In the genomic region with DNA sequence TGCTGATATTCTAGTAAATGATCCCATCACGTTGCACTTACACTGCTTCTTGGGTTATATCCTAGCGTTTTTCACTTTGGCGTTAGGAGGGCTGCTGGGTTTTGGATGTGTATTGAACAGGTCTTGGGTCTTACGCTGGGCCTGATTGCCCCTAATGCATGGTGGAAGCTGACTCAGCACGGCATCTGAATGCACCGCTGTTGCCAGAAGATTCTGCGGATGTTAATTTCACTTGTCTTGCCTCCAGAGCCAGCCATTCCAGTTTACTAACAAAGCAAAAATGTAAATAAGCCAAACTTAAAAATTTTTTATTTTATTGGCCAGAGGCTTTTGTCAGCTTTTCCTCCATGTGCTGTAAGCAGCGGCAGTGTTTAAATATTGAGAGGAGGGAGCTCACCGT, we compare ENCODE assay signal across 19 cellular contexts.
A peak's percentile ranks its signal among the peaks of the same experiment; 100 is the strongest.
DNase-seq lines count a peak whose midpoint lies in the region; ATAC-seq and TF ChIP-seq lines count a peak whose summit lies in the region.
"Had no signal": no experiment of that assay in that cellular context is flagged by ENCODE, and none has a peak within 500 bp of the region (broad histone marks: within the 10 kb centered on the region; RNA-seq: fewer than 3 reads in every experiment).

No MANE protein-coding gene starts in this region.

- H3K4me2 ChIP-seq in smooth muscle cell, result no peak overlapping the region

- intact Hi-C loops in left ventricle myocardium superior (cut with micrococcal nuclease), result no loop called here

- H3F3A ChIP-seq in smooth muscle cell (ENCODE audit: low read depth), result no peaks in the 10 kb centered on the region

- peaks cover 21% of the 10 kb centered on the region for H3K4me1 ChIP-seq in cardiac muscle cell (ENCODE audit: low read depth)
- H3K4me1 ChIP-seq in ectodermal cell (ENCODE audit: control insufficient read depth, insufficient read depth, low read length), result peaks cover 32% of the 10 kb centered on the region
- H3K4me1 ChIP-seq in iPS DF 6.9 (ENCODE audit: control insufficient read depth, insufficient read depth, low read length), result peaks cover 10% of the 10 kb centered on the region; the same call in 1 of the 2 replicates
- peaks cover 29% of the 10 kb centered on the region for H3K4me1 ChIP-seq in smooth muscle cell (ENCODE audit: low read depth)

- no peaks in the 10 kb centered on the region for H3K27me3 ChIP-seq in cardiac muscle cell
- H3K27me3 ChIP-seq in ectodermal cell (ENCODE audit: control insufficient read depth, insufficient read depth, low read length, poor library complexity, severe bottlenecking), result no peaks in the 10 kb centered on the region
- no peaks in the 10 kb centered on the region for H3K27me3 ChIP-seq in iPS DF 6.9 (ENCODE audit: control insufficient read depth, insufficient read depth, low read length)
- no peaks in the 10 kb centered on the region for H3K27me3 ChIP-seq in smooth muscle cell (ENCODE audit: low read depth)
- H3K27me3 ChIP-seq: vagina had no signal

- 38 to 39% methylated on average over 9 of the region's 9 CpGs for WGBS in ectodermal cell, 2 experiments
- no CpG with 5 or more reads among the region's 9 CpGs for WGBS in iPS DF 6.9 (ENCODE audit: insufficient coverage, insufficient read length)
- WGBS in smooth muscle cell (ENCODE audit: low lambda C conversion rate), result 42% methylated on average over 9 of the region's 9 CpGs

- H3K9me3 ChIP-seq in cardiac muscle cell (ENCODE audit: low read depth) (no peaks in the 10 kb centered on the region), ectodermal cell (ENCODE audit: control insufficient read depth, low read length) (no peaks in the 10 kb centered on the region), iPS DF 6.9 (ENCODE audit: control insufficient read depth, insufficient read depth, low read length) (no peaks in the 10 kb centered on the region), smooth muscle cell (replicated peaks; ENCODE audit: low read depth) (no peaks in the 10 kb centered on the region)
- H3K9me3 ChIP-seq: vagina had no signal

- H3K36me3 ChIP-seq in cardiac muscle cell, result peaks cover 18% of the 10 kb centered on the region
- H3K36me3 ChIP-seq in ectodermal cell (ENCODE audit: control insufficient read depth, insufficient read depth, low read length), result peaks cover under 1% of the 10 kb centered on the region
- no peaks in the 10 kb centered on the region for H3K36me3 ChIP-seq in iPS DF 6.9 (ENCODE audit: control insufficient read depth, insufficient read depth, low read length)
- peaks cover 17% of the 10 kb centered on the region for H3K36me3 ChIP-seq in smooth muscle cell (ENCODE audit: low read depth)

- no peak overlapping the region for H3K4me3 ChIP-seq in cardiac muscle cell
- no peak overlapping the region for H3K4me3 ChIP-seq in ectodermal cell (ENCODE audit: insufficient read depth, low read depth, low read length)
- H3K4me3 ChIP-seq in iPS DF 6.9 (ENCODE audit: low read length), result no peak overlapping the region
- H3K4me3 ChIP-seq in smooth muscle cell, result no peak overlapping the region
- H3K4me3 ChIP-seq: vagina had no signal

- DNase-seq in cardiac muscle cell (ENCODE audit: low read depth in 1 of 2, low spot score in 1 of 2) (no peak), left ventricle myocardium superior (no peak), iPS DF 6.9 (ENCODE audit: low read depth, low spot score) (peak; percentile 25), smooth muscle cell (lab: John Stamatoyannopoulos, UW; ENCODE audit: unreplicated experiment) (no peak), cerebellar cortex (ENCODE audit: low spot score) (no peak)
- no peak for DNase-seq in NK-92 treated with Interleukin-12 subunit alpha and Interleukin-12 subunit beta, amount 100 ng/mL, for 24 hours (lab: John Stamatoyannopoulos, UW)
- DNase-seq: 8988T; activated CD4-positive, CD25-positive, alpha-beta regulatory T cell treated with anti-CD3 and anti-CD28 coated beads, Interleukin-2, amount 50 U/mL, for 72 hours; activated naive CD4-positive, alpha-beta T cell treated with anti-CD3 and anti-CD28 coated beads, Interleukin-2, amount 50 U/mL, for 16 hours; activated T-cell treated with anti-CD3 and anti-CD28 coated beads, Interleukin-2, amount 50 U/mL, for 72 hours; aorta; effector memory CD8-positive, alpha-beta T cell; naive thymus-derived CD4-positive, alpha-beta T cell; NCI-H1105; NCI-H2081 treated with DMSO at 0.1 percent for 48 hours had no signal

- no peak overlapping the region for H2AFZ ChIP-seq in smooth muscle cell (ENCODE audit: low read depth)

- H3K79me2 ChIP-seq in smooth muscle cell (ENCODE audit: low read depth), result no peaks in the 10 kb centered on the region

- no peak overlapping the region for H3K9ac ChIP-seq in smooth muscle cell (ENCODE audit: low read depth)

- H3K27ac ChIP-seq in cardiac muscle cell, result peak overlapping the region; percentile 69
- H3K27ac ChIP-seq in ectodermal cell (ENCODE audit: insufficient read depth, low read depth, low read length, poor library complexity, severe bottlenecking), result peak overlapping the region; percentile 93
- H3K27ac ChIP-seq in iPS DF 6.9 (ENCODE audit: low read length), result no peak overlapping the region
- H3K27ac ChIP-seq in smooth muscle cell (ENCODE audit: low read depth), result peak overlapping the region; percentile 39
- H3K27ac ChIP-seq: vagina had no signal

- no peak for ATAC-seq in left ventricle myocardium superior
- ATAC-seq in HG03139 (IDR thresholded peaks at IDR 0.05; ENCODE audit: unreplicated experiment), result no peak
- ATAC-seq: activated T-cell treated with anti-CD3 and anti-CD28 coated beads, Interleukin-2, amount 50 U/mL, for 72 hours; effector memory CD8-positive, alpha-beta T cell; naive thymus-derived CD4-positive, alpha-beta T cell; stimulated activated memory B cell treated with anti-CD40 and anti-IgM and Interleukin-4, amounts not matched to agents 10 μg/mL and 1 μg/mL and 100 μg/mL, for 72 hours had no signal

- peaks cover 77% of the 10 kb centered on the region for H4K20me1 ChIP-seq in smooth muscle cell (ENCODE audit: low read depth)

- TF ChIP-seq CTCF in cardiac muscle cell (IDR thresholded peaks at IDR 0.05; ENCODE audit: low read depth, low read length) (no peak), smooth muscle cell (IDR thresholded peaks at IDR 0.05; ENCODE audit: borderline replicate concordance, insufficient read depth, poor library complexity, severe bottlenecking) (no peak)
